Comparison of ENCODE assay signal across 10 cellular contexts in the genomic region with DNA sequence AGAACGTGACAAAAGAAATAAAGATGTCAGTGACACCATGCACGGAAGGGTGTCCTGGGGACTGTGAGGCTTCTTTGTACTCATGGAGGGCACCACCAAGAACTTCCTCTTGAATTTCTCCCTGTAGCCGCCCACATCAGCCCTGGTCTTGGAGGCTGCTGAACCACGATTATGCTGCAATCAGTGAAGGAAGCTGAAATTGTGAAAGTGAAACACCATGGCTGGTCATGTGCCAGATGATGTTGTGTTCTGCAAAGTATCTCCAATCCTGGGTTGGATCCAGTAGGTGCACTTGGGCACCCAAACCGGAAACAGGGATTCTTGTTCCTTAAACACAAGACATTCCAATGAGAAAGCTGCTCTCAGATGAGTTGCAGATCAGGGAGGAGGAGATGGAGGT.
DNase-seq lines count a peak whose midpoint lies in the region; ATAC-seq, FAIRE-seq and TF ChIP-seq lines count a peak whose summit lies in the region.
"Had no signal": no experiment of that assay in that cellular context is flagged by ENCODE, and none has a peak within 500 bp of the region (broad histone marks: within the 10 kb centered on the region; RNA-seq: fewer than 3 reads in every experiment).

No MANE protein-coding gene starts in this region.

- no peak overlapping the region for H3K4me3 ChIP-seq in right lobe of liver
- no peak overlapping the region for H3K4me3 ChIP-seq in HepG2 (replicated peaks in 1 of 3; ENCODE audit: insufficient read depth in 1 of 3, low read depth in 2 of 3, low read length in 3 of 3)
- no peak overlapping the region for H3K4me3 ChIP-seq in heart left ventricle
- H3K4me3 ChIP-seq in aorta (ENCODE audit: low read length in 2 of 2), result no peak overlapping the region

- ATAC-seq in right lobe of liver, result peak; percentile 43 to 75 (median 46)
- ATAC-seq in HepG2, result no peak
- peak in 3 of 4 donors; percentile 34 to 74 (median 36) for ATAC-seq in heart left ventricle
- no peak for ATAC-seq in aorta (ENCODE audit: low FRiP score)

- no peak overlapping the region for H3K9ac ChIP-seq in HepG2 (ENCODE audit: insufficient read depth, low read depth, low read length)
- H3K9ac ChIP-seq: parathyroid adenoma had no signal

- no peaks in the 10 kb centered on the region for H3K79me2 ChIP-seq in HepG2 (ENCODE audit: insufficient read depth, low read length)
- H3K79me2 ChIP-seq: parathyroid adenoma had no signal

- H3K27me3 ChIP-seq in right lobe of liver, result peaks cover 0 to 10% of the 10 kb centered on the region in 2 donors
- H3K27me3 ChIP-seq in HepG2 (ENCODE audit: control insufficient read depth in 1 of 2, insufficient read depth in 2 of 2, low read length in 2 of 2), result peaks cover 0 to 2% of the 10 kb centered on the region in 2 experiments; a peak in 1 of 5 replicates
- H3K27me3 ChIP-seq in heart left ventricle, result peaks cover 0 to 26% (median 16%) of the 10 kb centered on the region in 9 donors
- H3K27me3 ChIP-seq in aorta (ENCODE audit: control insufficient read depth in 1 of 2, insufficient read depth in 2 of 2, low read length in 1 of 2), result no peaks in the 10 kb centered on the region

- FAIRE-seq in HepG2 (lab: Jason Lieb, UNC), result no peak

- no TSS peak for BruUV-seq in HepG2 (replicated peaks; lab: Mats Ljungman, UMichigan)

- WGBS in right lobe of liver (ENCODE audit: insufficient coverage, low coverage, low lambda C conversion rate, missing lambda C conversion rate), result 29% methylated on average over 5 of the region's 5 CpGs
- 0% methylated on average over 5 of the region's 5 CpGs for WGBS in HepG2 (ENCODE audit: low lambda C conversion rate)
- WGBS in heart left ventricle, 4 donors, result 50 to 56% (median 53%) methylated on average over 5 of the region's 5 CpGs
- WGBS in aorta, 2 donors, result 49 to 65% methylated on average over 5 of the region's 5 CpGs

- H2AFZ ChIP-seq in HepG2 (ENCODE audit: low read length), result no peak overlapping the region
- H2AFZ ChIP-seq: parathyroid adenoma had no signal

- in situ Hi-C loops in HepG2 (cut with HindIII; ENCODE audit: extremely low pct_ligation_motif_present, low pct_unique_long_range_greater_than_20kb) (no loop called here), KBM-7 (cut with MboI; ENCODE audit: low pct_unique_long_range_greater_than_20kb, low sequenced_read_pairs) (no loop called here)

- intact Hi-C loops in right lobe of liver (cut with DNase I), result no loop called here
- intact Hi-C loops in HepG2 (cut with micrococcal nuclease; ENCODE audit: unreplicated experiment), result no loop called here
- intact Hi-C loops in heart left ventricle (cut with DNase I), result no loop called here
- intact Hi-C loops in aorta (cut with DNase I), result no loop called here

- H3K9me3 ChIP-seq in right lobe of liver (no peaks in the 10 kb centered on the region), HepG2 (ENCODE audit: low read length) (no peaks in the 10 kb centered on the region), heart left ventricle (no peaks in the 10 kb centered on the region), aorta (ENCODE audit: control insufficient read depth, low read length) (no peaks in the 10 kb centered on the region)

- TF ChIP-seq POLR2A in right lobe of liver (IDR thresholded peaks at IDR 0.05), result no peak
- TF ChIP-seq POLR2A in HepG2 (IDR thresholded peaks at IDR 0.05; ENCODE audit: insufficient read depth in 1 of 2, low read depth in 2 of 2, low read length in 2 of 2), result no peak
- TF ChIP-seq POLR2A in heart left ventricle (IDR thresholded peaks at IDR 0.05), result no peak

- H3K9me3 Mint-ChIP-seq in osteocyte (ENCODE audit: unreplicated experiment), result peaks cover 16% of the 10 kb centered on the region
- H3K9me3 Mint-ChIP-seq: activated T-helper 1 cell treated with anti-CD3 and anti-CD28 coated beads, Interleukin-12 subunit alpha, Interleukin-12 subunit beta, Interleukin-2, Interleukin-4 antibody, amounts not matched to agents 30 ng/mL and 10 ng/mL and 1 ng/mL, durations not matched to agents 14 hours and 24 hours and 36 hours had no signal

- TF ChIP-seq CTCF in right lobe of liver (IDR thresholded peaks at IDR 0.05) (no peak), HepG2 (CRISPR knock-in tag; IDR thresholded peaks at IDR 0.05) (no peak), heart left ventricle (IDR thresholded peaks at IDR 0.05) (no peak), osteocyte (IDR thresholded peaks at IDR 0.05) (no peak)

- H3K4me1 Mint-ChIP-seq in osteocyte (ENCODE audit: unreplicated experiment), result no peaks in the 10 kb centered on the region

- H3K27ac ChIP-seq in right lobe of liver (no peak overlapping the region), HepG2 (ENCODE audit: extremely low read length, insufficient read depth, low read length) (no peak overlapping the region), heart left ventricle (no peak overlapping the region), aorta (ENCODE audit: low read depth in 1 of 2, low read length in 2 of 2) (no peak overlapping the region)
- H3K27ac ChIP-seq: parathyroid adenoma had no signal

- no peaks in the 10 kb centered on the region for H3K36me3 Mint-ChIP-seq in osteocyte (ENCODE audit: unreplicated experiment)

- POLR2A ChIA-PET in HepG2 (lab: Yijun Ruan, JAX), result no interaction called here

- CTCF ChIA-PET in HepG2 (lab: Yijun Ruan, JAX; ENCODE audit: low intra/inter-chr PET ratio, low total read pairs), result no interaction called here

- no peaks in the 10 kb centered on the region for H4K20me1 ChIP-seq in HepG2 (ENCODE audit: insufficient read depth, low read length)

- peak in 1 of 3 donors; percentile 58 for DNase-seq in right lobe of liver
- no peak for DNase-seq in HepG2 (ENCODE audit: low spot score)
- DNase-seq in KBM-7, result peak; percentile 38
- peak in 3 of 5 donors; percentile 38 to 42 (median 39) for DNase-seq in heart left ventricle
- DNase-seq in aorta, result peak; percentile 64 to 70
- DNase-seq in T-helper 9 cell, result no peak
- DNase-seq in osteocyte (ENCODE audit: extremely low spot score, unreplicated experiment), result no peak
- DNase-seq in NCI-H1930 (lab: John Stamatoyannopoulos, UW), result no peak

- H3K27me3 Mint-ChIP-seq in osteocyte (ENCODE audit: unreplicated experiment), result no peaks in the 10 kb centered on the region

- no peak for TF ChIP-seq RAD21 in HepG2 (CRISPR knock-in tag; IDR thresholded peaks at IDR 0.05)

- H3K4me3 Mint-ChIP-seq in osteocyte (ENCODE audit: unreplicated experiment), result no peak overlapping the region
- H3K4me3 Mint-ChIP-seq: activated T-helper 1 cell treated with anti-CD3 and anti-CD28 coated beads, Interleukin-12 subunit alpha, Interleukin-12 subunit beta, Interleukin-2, Interleukin-4 antibody, amounts not matched to agents 30 ng/mL and 10 ng/mL and 1 ng/mL, durations not matched to agents 14 hours and 24 hours and 36 hours had no signal

- H3K36me3 ChIP-seq in right lobe of liver (no peaks in the 10 kb centered on the region), HepG2 (replicated peaks in 1 of 2; ENCODE audit: control insufficient read depth in 1 of 2, insufficient read depth in 2 of 2, low read length in 2 of 2) (no peaks in the 10 kb centered on the region), heart left ventricle (no peaks in the 10 kb centered on the region), aorta (ENCODE audit: control insufficient read depth in 1 of 2, insufficient read depth in 2 of 2, low read length in 1 of 2) (no peaks in the 10 kb centered on the region)

- H3K4me2 ChIP-seq in HepG2 (ENCODE audit: low read depth, low read length), result no peak overlapping the region

- H3K4me1 ChIP-seq in right lobe of liver (no peaks in the 10 kb centered on the region), HepG2 (ENCODE audit: insufficient read depth, low read length) (no peaks in the 10 kb centered on the region), heart left ventricle (peaks cover 0 to 7% (median 0%) of the 10 kb centered on the region in 12 donors), aorta (ENCODE audit: control insufficient read depth in 1 of 2, insufficient read depth in 2 of 2, low read length in 2 of 2) (no peaks in the 10 kb centered on the region)
- H3K4me1 ChIP-seq: parathyroid adenoma had no signal

- TF ChIP-seq EP300 in HepG2 (IDR thresholded peaks at IDR 0.05; ENCODE audit: low read depth in 2 of 2, low read length in 2 of 2) (no peak), HepG2 (CRISPR knock-in tag; IDR thresholded peaks at IDR 0.05; ENCODE audit: borderline replicate concordance) (no peak)

- no peak overlapping the region for H3K27ac Mint-ChIP-seq in osteocyte (ENCODE audit: unreplicated experiment)
- H3K27ac Mint-ChIP-seq: activated T-helper 1 cell treated with anti-CD3 and anti-CD28 coated beads, Interleukin-12 subunit alpha, Interleukin-12 subunit beta, Interleukin-2, Interleukin-4 antibody, amounts not matched to agents 30 ng/mL and 10 ng/mL and 1 ng/mL, durations not matched to agents 14 hours and 24 hours and 36 hours had no signal

TF ChIP-seq in HepG2, 621 proteins besides CTCF, POLR2A, EP300 and RAD21 (continues in another document):
- TF ChIP-seq ZNF414 (CRISPR knock-in tag; IDR thresholded peaks at IDR 0.05) (no peak), EEA1 (CRISPR knock-in tag; IDR thresholded peaks at IDR 0.05; ENCODE audit: borderline replicate concordance) (no peak), ZNF12 (CRISPR knock-in tag; IDR thresholded peaks at IDR 0.05) (no peak), NR2F2 (IDR thresholded peaks at IDR 0.05; ENCODE audit: borderline replicate concordance, low read depth) (no peak)
- TF ChIP-seq, protein P1, sequence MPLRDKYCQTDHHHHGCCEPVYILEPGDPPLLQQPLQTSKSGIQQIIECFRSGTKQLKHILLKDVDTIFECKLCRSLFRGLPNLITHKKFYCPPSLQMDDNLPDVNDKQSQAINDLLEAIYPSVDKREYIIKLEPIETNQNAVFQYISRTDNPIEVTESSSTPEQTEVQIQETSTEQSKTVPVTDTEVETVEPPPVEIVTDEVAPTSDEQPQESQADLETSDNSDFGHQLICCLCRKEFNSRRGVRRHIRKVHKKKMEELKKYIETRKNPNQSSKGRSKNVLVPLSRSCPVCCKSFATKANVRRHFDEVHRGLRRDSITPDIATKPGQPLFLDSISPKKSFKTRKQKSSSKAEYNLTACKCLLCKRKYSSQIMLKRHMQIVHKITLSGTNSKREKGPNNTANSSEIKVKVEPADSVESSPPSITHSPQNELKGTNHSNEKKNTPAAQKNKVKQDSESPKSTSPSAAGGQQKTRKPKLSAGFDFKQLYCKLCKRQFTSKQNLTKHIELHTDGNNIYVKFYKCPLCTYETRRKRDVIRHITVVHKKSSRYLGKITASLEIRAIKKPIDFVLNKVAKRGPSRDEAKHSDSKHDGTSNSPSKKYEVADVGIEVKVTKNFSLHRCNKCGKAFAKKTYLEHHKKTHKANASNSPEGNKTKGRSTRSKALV (CRISPR knock-in tag; IDR thresholded peaks at IDR 0.05), result no peak

Comparison
In these comparisons a context has a peak if more than half of its experiments do, and no peak if none do; other contexts are left out.
1. ATAC-seq: peak in right lobe of liver (4 of 4) and heart left ventricle (3 of 4); none in HepG2 (single experiment) and aorta (single experiment).
2. DNase-seq: peak in KBM-7 (single experiment), heart left ventricle (3 of 5) and aorta (2 of 2); none in HepG2 (single experiment), T-helper 9 cell (single experiment), osteocyte (single experiment) and NCI-H1930 (0 of 2).